ENCODE assay signal across 1 cellular context in genomic region chr19:18167975-18168645, GRCh38.
TF ChIP-seq lines count a peak whose summit lies in the region.

No MANE protein-coding gene starts in this region.

TF ChIP-seq in HEK293T, 16 proteins besides CTCF, POLR2A, EP300 and RAD21:
- no peak for TF ChIP-seq L3MBTL2 (conservative IDR thresholded peaks at IDR 0.05)
- TF ChIP-seq ELF4 (IDR thresholded peaks at IDR 0.05), result no peak
- TF ChIP-seq HDGF (IDR thresholded peaks at IDR 0.05; ENCODE audit: borderline replicate concordance), result no peak
- no peak for TF ChIP-seq BHLHE40 (IDR thresholded peaks at IDR 0.05; ENCODE audit: borderline replicate concordance)
- no peak for TF ChIP-seq SUZ12 (IDR thresholded peaks at IDR 0.05)
- no peak for TF ChIP-seq LEF1 (IDR thresholded peaks at IDR 0.05; ENCODE audit: borderline replicate concordance)
